17 cellular contexts compared by ENCODE assay signal in the genomic region with DNA sequence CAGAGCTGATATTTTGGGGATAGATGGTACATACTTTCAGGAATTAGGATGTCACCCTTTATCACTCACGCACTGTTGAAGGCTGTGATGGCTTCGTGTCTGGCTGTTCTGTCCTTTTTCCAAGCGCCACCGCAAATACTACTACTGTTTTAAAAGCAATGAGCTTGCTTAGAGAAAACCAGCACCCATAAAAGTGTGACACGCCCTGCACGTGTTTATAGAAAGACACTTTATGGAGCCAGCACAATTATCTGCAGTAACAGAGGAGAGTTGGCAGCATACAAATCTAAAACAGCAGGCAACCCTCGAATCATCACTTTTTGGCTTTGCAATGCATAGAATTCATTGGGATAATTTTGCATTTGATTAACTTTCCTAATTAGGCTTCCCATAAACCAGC.
DNase-seq lines count a peak whose midpoint lies in the region; ATAC-seq and TF ChIP-seq lines count a peak whose summit lies in the region.
"Had no signal": no experiment of that assay in that cellular context is flagged by ENCODE, and none has a peak within 500 bp of the region (broad histone marks: within the 10 kb centered on the region; RNA-seq: fewer than 3 reads in every experiment).

No MANE protein-coding gene starts in this region.

- peak; percentile 77 for ATAC-seq in left colon
- ATAC-seq in left ventricle myocardium superior, result no peak
- ATAC-seq: A549; CD8-positive, alpha-beta T cell had no signal

- no peak overlapping the region for H3K27ac ChIP-seq in prostate gland
- H3K27ac ChIP-seq: 22Rv1; A549; BLaER1 treated with 17β-estradiol and CSF1 and Interleukin-3, amounts not matched to agents 10 nM and 100 nM; C4-2B had no signal

- intact Hi-C loops in left colon (cut with DNase I, micrococcal nuclease) (no loop called here), prostate gland (cut with DNase I) (no loop called here), left ventricle myocardium superior (cut with micrococcal nuclease) (no loop called here)

- no peak for TF ChIP-seq POLR2A in prostate gland (IDR thresholded peaks at IDR 0.05)

- H3K27me3 ChIP-seq in prostate gland (replicated peaks; ENCODE audit: insufficient read depth), result no peaks in the 10 kb centered on the region
- H3K27me3 ChIP-seq: BLaER1 treated with 17β-estradiol and CSF1 and Interleukin-3, amounts not matched to agents 10 nM and 100 nM had no signal

- TF ChIP-seq CTCF in prostate gland (IDR thresholded peaks at IDR 0.05), result no peak

- H3K4me1 ChIP-seq in prostate gland (replicated peaks), result no peaks in the 10 kb centered on the region
- H3K4me1 ChIP-seq: A549; BLaER1 treated with 17β-estradiol and CSF1 and Interleukin-3, amounts not matched to agents 10 nM and 100 nM; Caco-2 had no signal

- no peak overlapping the region for H3K4me3 ChIP-seq in prostate gland
- H3K4me3 ChIP-seq: A549; BLaER1 treated with 17β-estradiol and CSF1 and Interleukin-3, amounts not matched to agents 10 nM and 100 nM had no signal

- H3K9me3 ChIP-seq in prostate gland, result no peaks in the 10 kb centered on the region
- H3K9me3 ChIP-seq: A549; BLaER1 treated with 17β-estradiol and CSF1 and Interleukin-3, amounts not matched to agents 10 nM and 100 nM; Caco-2 had no signal

- DNase-seq in NCI-H1092 treated with DMSO at 0.1 percent for 48 hours (lab: John Stamatoyannopoulos, UW), result peak; percentile 42
- DNase-seq in NCI-H1092 (lab: John Stamatoyannopoulos, UW), result no peak
- peak in 1 of 2 donors; percentile 5 for DNase-seq in left colon
- peak; percentile 4 for DNase-seq in prostate gland (ENCODE audit: low spot score)
- no peak for DNase-seq in left ventricle myocardium superior
- no peak for DNase-seq in stimulated activated CD4-positive, alpha-beta T cell treated with anti-CD3 and anti-CD28 coated beads, Interleukin-2, amount 100 ng/mL, for 24 hours
- DNase-seq: AML-193; Caco-2; Calu3; CD4-positive, alpha-beta T cell; CD8-positive, alpha-beta T cell; DMS79 treated with DMSO at 0.1 percent for 48 hours; GF-D8 had no signal

- no peaks in the 10 kb centered on the region for H3K36me3 ChIP-seq in prostate gland
- H3K36me3 ChIP-seq: BLaER1 treated with 17β-estradiol and CSF1 and Interleukin-3, amounts not matched to agents 10 nM and 100 nM had no signal

- WGBS in prostate gland, result 49% methylated on average over 7 of the region's 7 CpGs

Comparison
In these comparisons a context has a peak if more than half of its experiments do, and no peak if none do; other contexts are left out.
1. DNase-seq: peak in NCI-H1092 treated with DMSO at 0.1 percent for 48 hours (single experiment) and prostate gland (single experiment); none in NCI-H1092 (single experiment), left ventricle myocardium superior (single experiment) and stimulated activated CD4-positive, alpha-beta T cell treated with anti-CD3 and anti-CD28 coated beads, Interleukin-2, amount 100 ng/mL, for 24 hours (0 of 2).